Comparison of ENCODE assay signal across 8 cellular contexts in genomic region chr6:87887266-87887665, GRCh38.
"Had no signal": no experiment of that assay in that cellular context is flagged by ENCODE, and none has a peak within 500 bp of the region (broad histone marks: within the 10 kb centered on the region; RNA-seq: fewer than 3 reads in every experiment).

No MANE protein-coding gene starts in this region.

- FAIRE-seq: H54, HTR-8/SVneo, K562 had no signal

- H3K4me3 ChIP-seq: K562 had no signal

- DNase-seq: GOT3, H9, HCEC 1CT, IMR-90, KG1 had no signal
